8 cellular contexts compared by ENCODE assay signal in genomic region chr22:41302016-41302767, GRCh38. TPM values are rescaled to one million over a fixed set of nuclear protein-coding genes. Genes with fewer than 3 reads are reported as not detected.
A peak's percentile ranks its signal among the peaks of the same experiment; 100 is the strongest.
DNase-seq lines count a peak whose midpoint lies in the region; ATAC-seq and TF ChIP-seq lines count a peak whose summit lies in the region.

No MANE protein-coding gene starts in this region.

- CTCF ChIA-PET in CD4-positive, alpha-beta memory T cell (lab: Charles Lee; ENCODE audit: partially characterized antibody): interaction anchor here (1.1 to 2.1 kb wide), 9 partner anchors 10 to 166 kb away, joined by 3 to 11 read pairs (median 5); partner anchors contain the start of genes PHF5A, RANGAP1 and TEF

- H3K36me3 ChIP-seq in CD4-positive, alpha-beta memory T cell (ENCODE audit: insufficient read depth, low read length): peaks cover under 1% of the 10 kb centered on the region
- H3K36me3 ChIP-seq in HUES48 (ENCODE audit: control insufficient read depth, insufficient read depth, low read length) (peaks cover 4% of the 10 kb centered on the region), adipocyte (ENCODE audit: control insufficient read depth, insufficient read depth, low read length, severe bottlenecking) (peaks cover 7% of the 10 kb centered on the region), hepatocyte (replicated peaks; ENCODE audit: insufficient read depth, low read depth) (no peaks in the 10 kb centered on the region), skeletal muscle satellite cell (ENCODE audit: insufficient read depth, low read length) (peaks cover 8% of the 10 kb centered on the region)

- H3K4me3 ChIP-seq in CD4-positive, alpha-beta memory T cell (ENCODE audit: low read length in 2 of 2): peak overlapping the region; percentile 42 to 76
- H3K4me3 ChIP-seq in HUES48 (ENCODE audit: low read depth, low read length) (peak overlapping the region; percentile 88), adipocyte (ENCODE audit: low read length) (peak overlapping the region; percentile 87), hepatocyte (peak overlapping the region; percentile 94), skeletal muscle satellite cell (ENCODE audit: low read length) (peak overlapping the region; percentile 76)

- no peak for TF ChIP-seq CTCF in hepatocyte (IDR thresholded peaks at IDR 0.05; ENCODE audit: poor library complexity)

- peak overlapping the region; percentile 93 for H3K4me2 ChIP-seq in hepatocyte
- peak overlapping the region; percentile 90 for H3K4me2 ChIP-seq in skeletal muscle satellite cell (ENCODE audit: low read length)

- H3K79me2 ChIP-seq in hepatocyte: peaks cover 66% of the 10 kb centered on the region

- peaks cover 20 to 44% (median 31%) of the 10 kb centered on the region in 4 donors for H3K4me1 Mint-ChIP-seq in CD4-positive, alpha-beta memory T cell

- peaks cover 0 to 16% of the 10 kb centered on the region in 2 donors for H3K36me3 Mint-ChIP-seq in CD4-positive, alpha-beta memory T cell

- POLR2A ChIA-PET in CD4-positive, alpha-beta memory T cell (lab: Charles Lee; ENCODE audit: partially characterized antibody): interaction anchor here (0.6 to 3.7 kb wide), 11 partner anchors 16 to 1983 kb away, joined by 3 to 111 read pairs (median 4); partner anchors contain the start of genes PHF5A, RANGAP1, RBX1 and RPL3

- peak overlapping the region; percentile 88 for H3K27ac ChIP-seq in CD4-positive, alpha-beta memory T cell (ENCODE audit: low read depth, low read length)
- peak overlapping the region; percentile 75 for H3K27ac ChIP-seq in HUES48 (ENCODE audit: low read depth, low read length)
- peak overlapping the region; percentile 97 for H3K27ac ChIP-seq in hepatocyte

- intact Hi-C loops in CD4-positive, alpha-beta memory T cell (cut with micrococcal nuclease): loop anchor here (5.0 kb wide), 1 partner anchor 65 kb away; no protein-coding TSS in a partner anchor

- peaks cover 24% of the 10 kb centered on the region for H3K4me1 ChIP-seq in CD4-positive, alpha-beta memory T cell (ENCODE audit: insufficient read depth, low read length)
- H3K4me1 ChIP-seq in HUES48 (ENCODE audit: control insufficient read depth, insufficient read depth, low read length) (peaks cover 13% of the 10 kb centered on the region), adipocyte (ENCODE audit: control insufficient read depth, insufficient read depth, low read length) (peaks cover 21% of the 10 kb centered on the region), hepatocyte (ENCODE audit: insufficient read depth) (peaks cover 19% of the 10 kb centered on the region), skeletal muscle satellite cell (ENCODE audit: control insufficient read depth, insufficient read depth, low read length) (peaks cover 31% of the 10 kb centered on the region)

- peak overlapping the region; percentile 86 to 92 (median 88) for H3K4me3 Mint-ChIP-seq in CD4-positive, alpha-beta memory T cell

- DNase-seq in CD4-positive, alpha-beta memory T cell: peak in 2 of 5 donors; percentile 8 to 24
- DNase-seq in adipocyte (ENCODE audit: low read depth) (peak; percentile 55), hepatocyte (ENCODE audit: low spot score) (peak; percentile 65), NCI-H345 treated with DMSO at 0.1 percent for 48 hours (lab: John Stamatoyannopoulos, UW; ENCODE audit: unreplicated experiment) (no peak)

- peaks cover under 1% of the 10 kb centered on the region for H4K20me1 ChIP-seq in hepatocyte (ENCODE audit: insufficient read depth, poor library complexity, severe bottlenecking)

- peak overlapping the region; percentile 74 to 95 (median 89) for H3K27ac Mint-ChIP-seq in CD4-positive, alpha-beta memory T cell

- ATAC-seq in GM19463 (IDR thresholded peaks at IDR 0.05; ENCODE audit: unreplicated experiment) (no peak), HG03460 (IDR thresholded peaks at IDR 0.05; ENCODE audit: unreplicated experiment) (no peak)

- no peaks in the 10 kb centered on the region for H3K27me3 Mint-ChIP-seq in CD4-positive, alpha-beta memory T cell

- H3K9ac ChIP-seq in HUES48 (ENCODE audit: low read depth, low read length) (peak overlapping the region; percentile 82), adipocyte (ENCODE audit: low read length) (peak overlapping the region; percentile 98), skeletal muscle satellite cell (ENCODE audit: low read depth, low read length) (peak overlapping the region; percentile 100)

- H3K9me3 ChIP-seq in CD4-positive, alpha-beta memory T cell (ENCODE audit: control insufficient read depth in 1 of 2, low read length in 2 of 2): no peaks in the 10 kb centered on the region
- H3K9me3 ChIP-seq in HUES48 (ENCODE audit: control insufficient read depth, insufficient read depth, low read length) (no peaks in the 10 kb centered on the region), adipocyte (ENCODE audit: control insufficient read depth, low read length) (no peaks in the 10 kb centered on the region), hepatocyte (ENCODE audit: low read depth) (no peaks in the 10 kb centered on the region), skeletal muscle satellite cell (replicated peaks; ENCODE audit: low read length) (no peaks in the 10 kb centered on the region)

- no peaks in the 10 kb centered on the region for H3K27me3 ChIP-seq in CD4-positive, alpha-beta memory T cell (ENCODE audit: insufficient read depth, low read length)
- H3K27me3 ChIP-seq in HUES48 (ENCODE audit: control insufficient read depth, insufficient read depth, low read length) (no peaks in the 10 kb centered on the region), adipocyte (replicated peaks; ENCODE audit: control insufficient read depth, insufficient read depth, low read length) (no peaks in the 10 kb centered on the region), hepatocyte (no peaks in the 10 kb centered on the region), skeletal muscle satellite cell (ENCODE audit: control insufficient read depth, insufficient read depth, low read length) (no peaks in the 10 kb centered on the region)

- peak overlapping the region; percentile 93 for H2AFZ ChIP-seq in hepatocyte

- H3K9me2 ChIP-seq in hepatocyte (replicated peaks; ENCODE audit: insufficient read depth): no peaks in the 10 kb centered on the region

- no peaks in the 10 kb centered on the region for H3K9me3 Mint-ChIP-seq in CD4-positive, alpha-beta memory T cell

- WGBS in hepatocyte (ENCODE audit: low lambda C conversion rate, missing lambda C conversion rate): 1% methylated on average over 17 of the region's 60 CpGs

RNA-seq across cellular contexts. Expression of gene ZC3H7B, which starts 0.9 kb away (rescaled TPM):
- 10 to 100 TPM; 39.4 to 40.3 TPM for total RNA-seq in CD4-positive, alpha-beta memory T cell
- polyA plus RNA-seq in CD4-positive, alpha-beta memory T cell: 1 to 10 TPM in 1 of 2 donors, under 1 TPM in 1; 0.20 to 1.5 TPM
- 27.1 and 30.5 TPM in 2 replicates for total RNA-seq in hepatocyte
- polyA plus RNA-seq in hepatocyte: 6.4 and 6.9 TPM in 2 replicates
- 32.8 and 38.3 TPM in 2 replicates for total RNA-seq in skeletal muscle satellite cell (2012; rRNA removed)

RNA-seq across cellular contexts. Expression of gene RANGAP1, which starts 16.2 kb away (rescaled TPM):
- total RNA-seq in CD4-positive, alpha-beta memory T cell: 10 to 100 TPM; 69.1 to 74.7 TPM
- polyA plus RNA-seq in CD4-positive, alpha-beta memory T cell: 10 to 100 TPM; 12.7 to 32.3 TPM
- 34.2 and 35.2 TPM in 2 replicates for total RNA-seq in hepatocyte
- polyA plus RNA-seq in hepatocyte: 34.6 and 38.1 TPM in 2 replicates
- total RNA-seq in skeletal muscle satellite cell (2012; rRNA removed): 71.2 and 73.0 TPM in 2 replicates
